ENCODE assay signal across 8 cellular contexts in genomic region chr10:29535012-29535777, GRCh38.
DNase-seq lines count a peak whose midpoint lies in the region; ATAC-seq and TF ChIP-seq lines count a peak whose summit lies in the region.

No MANE protein-coding gene starts in this region.

- peak overlapping the region; percentile 73 for H2AFZ ChIP-seq in IMR-90 (replicated peaks; ENCODE audit: low read length, poor library complexity)

- peaks cover 16% of the 10 kb centered on the region; the same call in 1 of the 2 replicates for H4K20me1 ChIP-seq in IMR-90 (ENCODE audit: insufficient read depth, low read length)

- TF ChIP-seq CTCF in AG10803 (conservative IDR thresholded peaks at IDR 0.05; ENCODE audit: low read length), result peak; percentile 90
- peak; percentile 77 for TF ChIP-seq CTCF in IMR-90 (conservative IDR thresholded peaks at IDR 0.05; ENCODE audit: low read depth, low read length)
- TF ChIP-seq CTCF in liver (IDR thresholded peaks at IDR 0.05; ENCODE audit: low read depth, low read length, missing input control), result peak; percentile 29
- TF ChIP-seq CTCF in type B pancreatic cell (conservative IDR thresholded peaks at IDR 0.05), result peak; percentile 84

- peak overlapping the region; percentile 47; the same call in 1 of the 2 replicates for H3K4ac ChIP-seq in IMR-90 (ENCODE audit: low read depth, low read length)

- peaks cover 8 to 62% of the 10 kb centered on the region in 2 experiments; a peak in 3 of 4 replicates for H3K79me1 ChIP-seq in IMR-90 (ENCODE audit: low read depth in 1 of 2, low read length in 2 of 2)

- POLR2A ChIA-PET in IMR-90 (lab: Charles Lee; ENCODE audit: unreplicated experiment), result no interaction called here

- H3K27ac Mint-ChIP-seq in type B pancreatic cell, result peak overlapping the region; percentile 61

- no CpG with 5 or more reads among the region's 11 CpGs for WGBS in IMR-90 (ENCODE audit: extremely low coverage in 2 of 2, insufficient read length in 1 of 2), 2 experiments
- 71% methylated on average over 11 of the region's 11 CpGs for WGBS in liver

- no peaks in the 10 kb centered on the region for H3K9me3 Mint-ChIP-seq in type B pancreatic cell

- CTCF ChIA-PET in IMR-90 (lab: Yijun Ruan, JAX), result interaction anchor here (0.5 to 1.5 kb wide), 11 partner anchors 11 to 317 kb away, joined by 3 to 16 read pairs (median 3); no protein-coding TSS in a partner anchor

- H3K14ac ChIP-seq in IMR-90 (replicated peaks; ENCODE audit: low read depth, low read length), result peak overlapping the region; percentile 24

- H3K56ac ChIP-seq in IMR-90 (ENCODE audit: extremely low read depth, insufficient read depth, low read length), result 0 out of 2 replicates have a peak overlapping the region, but pooled peaks have one; percentile 30

- peak; percentile 40; the same call in 1 of the 2 replicates for TF ChIP-seq POLR2A in IMR-90 (IDR thresholded peaks at IDR 0.05; ENCODE audit: low read depth, low read length)

- H2BK20ac ChIP-seq in IMR-90 (ENCODE audit: low read depth, low read length), result peak overlapping the region; percentile 10; the same call in 1 of the 2 replicates

- no peak overlapping the region for H4K91ac ChIP-seq in IMR-90 (ENCODE audit: insufficient read depth, low read depth, low read length)

- H2AK9ac ChIP-seq in IMR-90 (replicated peaks; ENCODE audit: low read depth, low read length, poor library complexity), result no peak overlapping the region

- H2BK120ac ChIP-seq in IMR-90 (ENCODE audit: low read depth, low read length), result peak overlapping the region; percentile 45

- dilution Hi-C loops in IMR-90 (cut with HindIII; ENCODE audit: low sequenced_read_pairs, unreplicated experiment), result no loop called here

- ATAC-seq in IMR-90 (ENCODE audit: low read depth) (peak; percentile 97), GM21723 (IDR thresholded peaks at IDR 0.05; ENCODE audit: unreplicated experiment) (no peak), HG02588 (IDR thresholded peaks at IDR 0.05; ENCODE audit: unreplicated experiment) (no peak)

- intact Hi-C loops in IMR-90 (cut with micrococcal nuclease), result loop anchor here (5.0 to 10.0 kb wide), 3 partner anchors 57 to 320 kb away; no protein-coding TSS in a partner anchor

- no peak overlapping the region for H3K18ac ChIP-seq in IMR-90 (ENCODE audit: low read depth, low read length)

- H3K4me2 ChIP-seq in IMR-90 (ENCODE audit: low read depth, low read length), result peak overlapping the region; percentile 66

- peak overlapping the region; percentile 18 for H3K27ac ChIP-seq in IMR-90 (ENCODE audit: insufficient read depth, low read length)
- peak overlapping the region; percentile 37 to 43 for H3K27ac ChIP-seq in liver (ENCODE audit: low read depth in 1 of 2, low read length in 2 of 2)

- 0 out of 3 replicates have a peak overlapping the region, but pooled peaks have one; percentile 14 for H2BK15ac ChIP-seq in IMR-90 (ENCODE audit: low read depth, low read length)

- peak overlapping the region; percentile 6 for H2BK5ac ChIP-seq in IMR-90 (ENCODE audit: low read depth, low read length, poor library complexity, severe bottlenecking)

- peaks cover 44% of the 10 kb centered on the region for H3K4me1 Mint-ChIP-seq in type B pancreatic cell (ENCODE audit: unreplicated experiment)

- no TSS peak for BruUV-seq in IMR-90 (replicated peaks; lab: Mats Ljungman, UMichigan)

- peaks cover 34% of the 10 kb centered on the region for H3K36me3 Mint-ChIP-seq in type B pancreatic cell

- no peak overlapping the region for H4K5ac ChIP-seq in IMR-90 (ENCODE audit: low read depth, low read length)

- peak overlapping the region in 1 of 2 experiments; percentile 36; a peak in 1 of 4 replicates for H4K8ac ChIP-seq in IMR-90 (ENCODE audit: low read depth in 2 of 2, low read length in 2 of 2)

- H3K27me3 Mint-ChIP-seq in type B pancreatic cell, result no peaks in the 10 kb centered on the region

- TF ChIP-seq RAD21 in IMR-90 (IDR thresholded peaks at IDR 0.05; ENCODE audit: low read length), result peak; percentile 41
- peak; percentile 4 to 40 for TF ChIP-seq RAD21 in liver (IDR thresholded peaks at IDR 0.05)

- H3K9me3 ChIP-seq in IMR-90 (ENCODE audit: control insufficient read depth, insufficient read depth, low read length) (no peaks in the 10 kb centered on the region), liver (ENCODE audit: control insufficient read depth in 4 of 4, low read length in 3 of 4) (no peaks in the 10 kb centered on the region)

- peaks cover 15% of the 10 kb centered on the region for H3K9me1 ChIP-seq in IMR-90 (ENCODE audit: insufficient read depth, low read length)

- H3K27me3 ChIP-seq in IMR-90 (ENCODE audit: control insufficient read depth, insufficient read depth, low read length) (no peaks in the 10 kb centered on the region), liver (ENCODE audit: control insufficient read depth in 4 of 4, insufficient read depth in 4 of 4, low read length in 3 of 4) (no peaks in the 10 kb centered on the region)

- H3K36me3 ChIP-seq in IMR-90 (ENCODE audit: control insufficient read depth, insufficient read depth, low read length) (peaks cover 9% of the 10 kb centered on the region), liver (ENCODE audit: control insufficient read depth in 4 of 4, insufficient read depth in 3 of 4, low read depth in 1 of 4, low read length in 3 of 4) (peaks cover 0 to 14% (median 5%) of the 10 kb centered on the region in 4 donors)

- peak overlapping the region; percentile 65 for H3K4me3 Mint-ChIP-seq in type B pancreatic cell

- peak overlapping the region; percentile 43; the same call in 1 of the 2 replicates for H3K23ac ChIP-seq in IMR-90 (ENCODE audit: low read depth, low read length)

- H3K4me1 ChIP-seq in IMR-90 (ENCODE audit: control insufficient read depth, insufficient read depth, low read length) (peaks cover 2% of the 10 kb centered on the region; the same call in 1 of the 2 replicates), liver (ENCODE audit: control insufficient read depth in 4 of 4, insufficient read depth in 4 of 4, low read length in 3 of 4) (peaks cover 0 to 10% (median 5%) of the 10 kb centered on the region in 4 donors)

- H3K4me3 ChIP-seq in AG10803 (ENCODE audit: low read length), result peak overlapping the region; percentile 30
- H3K4me3 ChIP-seq in IMR-90 (ENCODE audit: insufficient read depth, low read depth, low read length), result peak overlapping the region; percentile 16; the same call in 1 of the 2 replicates
- H3K4me3 ChIP-seq in liver (ENCODE audit: low read depth in 1 of 3, low read length in 3 of 3), result no peak overlapping the region

- H3K9ac ChIP-seq in IMR-90 (ENCODE audit: low read depth, low read length) (no peak overlapping the region), liver (ENCODE audit: low read depth in 1 of 2, low read length in 2 of 2) (no peak overlapping the region)

- in situ Hi-C loops in IMR-90 (cut with MboI; ENCODE audit: low sequenced_read_pairs), result no loop called here

- DNase-seq in AG10803 (ENCODE audit: low read depth) (peak; percentile 83), IMR-90 (peak; percentile 88), cerebellar cortex (ENCODE audit: low spot score) (peak; percentile 58), type B pancreatic cell (ENCODE audit: extremely low spot score, unreplicated experiment) (no peak)
- no peak for DNase-seq in stimulated activated naive CD4-positive, alpha-beta T cell treated with Interleukin-2 at 50 U/mL for 16 hours (lab: John Stamatoyannopoulos, UW)

- H2AK5ac ChIP-seq in IMR-90 (ENCODE audit: low read depth, low read length), result 0 out of 2 replicates have a peak overlapping the region, but pooled peaks have one; percentile 39

TF ChIP-seq in IMR-90, 13 proteins besides CTCF, POLR2A, EP300 and RAD21:
- TF ChIP-seq RCOR1 (IDR thresholded peaks at IDR 0.05; ENCODE audit: insufficient replicate concordance, low read length) (no peak), BHLHE40 (IDR thresholded peaks at IDR 0.05; ENCODE audit: low read depth, low read length) (peak; percentile 24; the same call in 1 of the 2 replicates), RFX5 (IDR thresholded peaks at IDR 0.05; ENCODE audit: low read depth, low read length) (no peak), SMC3 (IDR thresholded peaks at IDR 0.05; ENCODE audit: low read depth, low read length) (peak; percentile 35; the same call in 1 of the 2 replicates), FOS (IDR thresholded peaks at IDR 0.05; ENCODE audit: low read depth, low read length) (no peak), MAZ (IDR thresholded peaks at IDR 0.05; ENCODE audit: borderline replicate concordance, low read depth, low read length) (no peak), MXI1 (IDR thresholded peaks at IDR 0.05; ENCODE audit: borderline replicate concordance, low read depth, low read length) (no peak)

TF ChIP-seq in liver, 16 proteins besides CTCF, POLR2A, EP300 and RAD21:
- TF ChIP-seq TAF1 (conservative IDR thresholded peaks at IDR 0.05) (no peak), SP1 (IDR thresholded peaks at IDR 0.05) (peak; percentile 17), MAX (IDR thresholded peaks at IDR 0.05) (no peak), HNF4A (conservative IDR thresholded peaks at IDR 0.05) (peak in 1 of 2 donors; percentile 6), RXRA (IDR thresholded peaks at IDR 0.05) (no peak)

Comparison
In these comparisons a context has a peak if more than half of its experiments do, and no peak if none do; other contexts are left out.
1. DNase-seq: peak in AG10803 (single experiment), IMR-90 (single experiment) and cerebellar cortex (single experiment); none in type B pancreatic cell (single experiment) and stimulated activated naive CD4-positive, alpha-beta T cell treated with Interleukin-2 at 50 U/mL for 16 hours (single experiment).
2. H3K4me3 ChIP-seq: peak in AG10803 (single experiment) and IMR-90 (single experiment); none in liver (0 of 3).
3. CTCF ChIP-seq: peak in every context shown above with its lines; median percentile 90 in AG10803; 84 in type B pancreatic cell; 77 in IMR-90; 29 in liver.